ENCODE assay signal across 4 cellular contexts in the genomic region with DNA sequence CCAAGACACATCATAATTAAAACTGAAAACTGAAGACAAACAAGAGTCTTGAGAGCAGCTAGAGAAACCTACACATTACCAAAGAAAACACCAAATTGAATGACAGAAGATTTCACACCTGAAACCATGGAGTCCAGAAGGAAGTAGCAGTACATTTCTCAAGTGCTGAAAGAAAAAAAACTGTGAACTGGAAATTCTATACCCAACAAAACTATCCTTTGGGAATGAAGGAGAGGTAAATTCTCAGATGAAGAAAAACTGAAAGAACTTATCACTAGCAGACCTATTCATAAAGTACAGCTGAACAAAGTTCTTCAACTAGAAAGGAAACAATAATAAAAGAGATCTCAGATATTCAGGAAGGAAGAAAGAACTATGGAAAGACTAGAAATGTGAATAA.
A peak's percentile ranks its signal among the peaks of the same experiment; 100 is the strongest.
TF ChIP-seq lines count a peak whose summit lies in the region.

No MANE protein-coding gene starts in this region.

TF ChIP-seq in HepG2, 621 proteins besides CTCF, POLR2A, EP300 and RAD21:
- TF ChIP-seq HNRNPH1 (optimal IDR thresholded peaks at IDR 0.05; ENCODE audit: low read depth, low read length) = no peak
- TF ChIP-seq, protein P1, sequence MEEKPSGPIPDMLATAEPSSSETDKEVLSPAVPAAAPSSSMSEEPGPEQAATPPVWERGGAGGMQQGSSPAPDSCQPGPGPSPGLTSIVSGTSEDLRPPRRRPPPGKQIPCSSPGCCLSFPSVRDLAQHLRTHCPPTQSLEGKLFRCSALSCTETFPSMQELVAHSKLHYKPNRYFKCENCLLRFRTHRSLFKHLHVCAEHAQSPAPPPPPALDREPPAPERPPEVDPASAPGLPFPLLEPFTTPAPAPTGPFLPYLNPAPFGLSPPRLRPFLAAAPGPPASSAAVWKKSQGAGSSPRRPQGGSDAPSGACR (CRISPR knock-in tag; IDR thresholded peaks at IDR 0.05) = no peak
- peak; percentile 52; the same call in 1 of the 2 replicates for TF ChIP-seq ZFP1 (CRISPR knock-in tag; IDR thresholded peaks at IDR 0.05)

TF ChIP-seq in A549, 52 proteins besides CTCF, POLR2A, EP300 and RAD21:
- TF ChIP-seq KDM5A (IDR thresholded peaks at IDR 0.05) (no peak), FOSB (CRISPR knock-in tag; IDR thresholded peaks at IDR 0.05) (no peak), ZFP36 (IDR thresholded peaks at IDR 0.05; ENCODE audit: borderline replicate concordance, partially characterized antibody) (no peak), CBX8 (IDR thresholded peaks at IDR 0.05) (no peak), POLR2AphosphoS2 (conservative IDR thresholded peaks at IDR 0.05; ENCODE audit: low read length) (no peak), TP53 (CRISPR knock-in tag; IDR thresholded peaks at IDR 0.05) (no peak), HOXA7 (CRISPR knock-in tag; IDR thresholded peaks at IDR 0.05) (no peak), HOXB13 (CRISPR knock-in tag; IDR thresholded peaks at IDR 0.05; ENCODE audit: low read depth) (no peak), JUNB (IDR thresholded peaks at IDR 0.05) (no peak), HOXB5 (CRISPR knock-in tag; IDR thresholded peaks at IDR 0.05) (no peak), EHF (CRISPR knock-in tag; IDR thresholded peaks at IDR 0.05) (no peak)
- TF ChIP-seq, protein P2, sequence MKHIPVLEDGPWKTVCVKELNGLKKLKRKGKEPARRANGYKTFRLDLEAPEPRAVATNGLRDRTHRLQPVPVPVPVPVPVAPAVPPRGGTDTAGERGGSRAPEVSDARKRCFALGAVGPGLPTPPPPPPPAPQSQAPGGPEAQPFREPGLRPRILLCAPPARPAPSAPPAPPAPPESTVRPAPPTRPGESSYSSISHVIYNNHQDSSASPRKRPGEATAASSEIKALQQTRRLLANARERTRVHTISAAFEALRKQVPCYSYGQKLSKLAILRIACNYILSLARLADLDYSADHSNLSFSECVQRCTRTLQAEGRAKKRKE (CRISPR knock-in tag; IDR thresholded peaks at IDR 0.05; ENCODE audit: low read depth) = no peak
- TF ChIP-seq, protein P3, sequence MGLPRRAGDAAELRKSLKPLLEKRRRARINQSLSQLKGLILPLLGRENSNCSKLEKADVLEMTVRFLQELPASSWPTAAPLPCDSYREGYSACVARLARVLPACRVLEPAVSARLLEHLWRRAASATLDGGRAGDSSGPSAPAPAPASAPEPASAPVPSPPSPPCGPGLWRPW (IDR thresholded peaks at IDR 0.05) = no peak

TF ChIP-seq in HEK293, 187 proteins besides CTCF, POLR2A, EP300 and RAD21:
- TF ChIP-seq GLIS1 (tag by site-specific recombination; IDR thresholded peaks at IDR 0.05) (no peak), ZNF558 (tag by site-specific recombination; IDR thresholded peaks at IDR 0.05) (0 out of 2 replicates have a peak, but pooled peaks have one; percentile 1), SETDB1 (IDR thresholded peaks at IDR 0.05; ENCODE audit: insufficient read length, low read length) (peak; percentile 65), ZSCAN30 (tag by site-specific recombination; IDR thresholded peaks at IDR 0.05) (no peak)
- TF ChIP-seq, protein P4, sequence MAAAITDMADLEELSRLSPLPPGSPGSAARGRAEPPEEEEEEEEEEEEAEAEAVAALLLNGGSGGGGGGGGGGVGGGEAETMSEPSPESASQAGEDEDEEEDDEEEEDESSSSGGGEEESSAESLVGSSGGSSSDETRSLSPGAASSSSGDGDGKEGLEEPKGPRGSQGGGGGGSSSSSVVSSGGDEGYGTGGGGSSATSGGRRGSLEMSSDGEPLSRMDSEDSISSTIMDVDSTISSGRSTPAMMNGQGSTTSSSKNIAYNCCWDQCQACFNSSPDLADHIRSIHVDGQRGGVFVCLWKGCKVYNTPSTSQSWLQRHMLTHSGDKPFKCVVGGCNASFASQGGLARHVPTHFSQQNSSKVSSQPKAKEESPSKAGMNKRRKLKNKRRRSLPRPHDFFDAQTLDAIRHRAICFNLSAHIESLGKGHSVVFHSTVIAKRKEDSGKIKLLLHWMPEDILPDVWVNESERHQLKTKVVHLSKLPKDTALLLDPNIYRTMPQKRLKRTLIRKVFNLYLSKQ (tag by site-specific recombination; IDR thresholded peaks at IDR 0.05; ENCODE audit: borderline replicate concordance) = no peak

TF ChIP-seq in K562, 482 proteins besides CTCF, POLR2A, EP300 and RAD21:
- no peak for TF ChIP-seq ASH1L (IDR thresholded peaks at IDR 0.05; ENCODE audit: borderline replicate concordance, low read depth, partially characterized antibody)
- TF ChIP-seq ZFP1 (CRISPR knock-in tag; IDR thresholded peaks at IDR 0.05) = peak; percentile 71; the same call in 1 of the 2 replicates
